In genomic region chr3:100352296-100353178, GRCh38 we compare ENCODE assay signal across 1 cellular context.
TF ChIP-seq lines count a peak whose summit lies in the region.

No MANE protein-coding gene starts in this region.

TF ChIP-seq in IMR-90, 13 proteins besides CTCF, POLR2A, EP300 and RAD21 (continued from another document):
- no peak for TF ChIP-seq ELK1 (IDR thresholded peaks at IDR 0.05; ENCODE audit: borderline replicate concordance, low read depth, low read length)
